In genomic region chr20:8798505-8798904, GRCh38 we compare ENCODE assay signal across 22 cellular contexts.
DNase-seq lines count a peak whose midpoint lies in the region; ATAC-seq, FAIRE-seq and TF ChIP-seq lines count a peak whose summit lies in the region.
"Had no signal": no experiment of that assay in that cellular context is flagged by ENCODE, and none has a peak within 500 bp of the region (broad histone marks: within the 10 kb centered on the region; RNA-seq: fewer than 3 reads in every experiment).

No MANE protein-coding gene starts in this region.

- no peak overlapping the region for H2AFZ ChIP-seq in HepG2 (ENCODE audit: low read length)
- H2AFZ ChIP-seq: hepatocyte had no signal

- H3K27ac ChIP-seq in HepG2 (ENCODE audit: extremely low read length, insufficient read depth, low read length) (no peak overlapping the region), right lobe of liver (no peak overlapping the region), liver (ENCODE audit: low read depth in 1 of 2, low read length in 2 of 2) (no peak overlapping the region), RWPE1 (no peak overlapping the region), kidney (ENCODE audit: low read depth in 2 of 2, low read length in 2 of 2) (no peak overlapping the region)
- H3K27ac ChIP-seq: hepatocyte had no signal

- H4K20me1 ChIP-seq in HepG2 (ENCODE audit: insufficient read depth, low read length): no peaks in the 10 kb centered on the region

- intact Hi-C loops in HepG2 (cut with micrococcal nuclease; ENCODE audit: unreplicated experiment) (no loop called here), right lobe of liver (cut with DNase I) (no loop called here), MCF 10A (cut with micrococcal nuclease) (no loop called here), kidney (cut with DNase I) (no loop called here)

- no peaks in the 10 kb centered on the region for H3K79me2 ChIP-seq in HepG2 (ENCODE audit: insufficient read depth, low read length)
- H3K79me2 ChIP-seq: hepatocyte had no signal

- no peaks in the 10 kb centered on the region for H3K36me3 Mint-ChIP-seq in MCF 10A (ENCODE audit: insufficient read depth, unreplicated experiment)
- H3K36me3 Mint-ChIP-seq: IgD-negative memory B cell had no signal

- H3K4me1 ChIP-seq in HepG2 (ENCODE audit: insufficient read depth, low read length): no peaks in the 10 kb centered on the region
- no peaks in the 10 kb centered on the region for H3K4me1 ChIP-seq in right lobe of liver
- H3K4me1 ChIP-seq in liver (ENCODE audit: control insufficient read depth in 4 of 4, insufficient read depth in 4 of 4, low read length in 3 of 4): no peaks in the 10 kb centered on the region
- no peaks in the 10 kb centered on the region for H3K4me1 ChIP-seq in kidney (ENCODE audit: control insufficient read depth in 1 of 2, insufficient read depth in 1 of 2, low read depth in 1 of 2, low read length in 2 of 2)

- H3K9me3 Mint-ChIP-seq in MCF 10A (ENCODE audit: unreplicated experiment): no peaks in the 10 kb centered on the region
- H3K9me3 Mint-ChIP-seq: central memory CD8-positive, alpha-beta T cell; nephron; T-helper 1 cell treated with Interleukin-12 subunit alpha and Interleukin-12 subunit beta and Interleukin-4 antibody, amounts not matched to agents 30 μg/mL and 1 μg/mL, for 36 hours had no signal

- in situ Hi-C loops in HepG2 (cut with HindIII; ENCODE audit: extremely low pct_ligation_motif_present, low pct_unique_long_range_greater_than_20kb): no loop called here

- POLR2A ChIA-PET in HepG2 (lab: Yijun Ruan, JAX): interaction anchor here (0.8 kb wide), 1 partner anchor 10 kb away, joined by 3 read pairs; no protein-coding TSS in a partner anchor
- POLR2A ChIA-PET in MCF 10A (lab: Yijun Ruan, JAX): no interaction called here
- POLR2A ChIA-PET in RWPE1 (lab: Yijun Ruan, JAX; ENCODE audit: low non-redundant PET): no interaction called here

- H3K4me3 ChIP-seq in HepG2 (replicated peaks in 1 of 3; ENCODE audit: insufficient read depth in 1 of 3, low read depth in 2 of 3, low read length in 3 of 3) (no peak overlapping the region), right lobe of liver (no peak overlapping the region), liver (ENCODE audit: low read depth in 1 of 3, low read length in 3 of 3) (no peak overlapping the region), kidney (ENCODE audit: low read length in 2 of 2) (no peak overlapping the region)
- H3K4me3 ChIP-seq: hepatocyte had no signal

- no peak overlapping the region for H3K4me3 Mint-ChIP-seq in MCF 10A (ENCODE audit: unreplicated experiment)
- H3K4me3 Mint-ChIP-seq: activated CD4-positive, alpha-beta T cell treated with anti-CD3 and anti-CD28 coated beads for 36 hours; central memory CD8-positive, alpha-beta T cell; IgD-negative memory B cell; nephron; stimulated activated naive CD8-positive, alpha-beta T cell treated with anti-CD3 and anti-CD28 coated beads, Interleukin-15, amount 100 ng/mL, for 72 hours; T-helper 1 cell treated with Interleukin-12 subunit alpha and Interleukin-12 subunit beta and Interleukin-4 antibody, amounts not matched to agents 30 μg/mL and 1 μg/mL, for 36 hours had no signal

- H3K36me3 ChIP-seq in HepG2 (replicated peaks in 1 of 2; ENCODE audit: control insufficient read depth in 1 of 2, insufficient read depth in 2 of 2, low read length in 2 of 2): peaks cover 0 to 4% of the 10 kb centered on the region in 2 experiments; a peak in 2 of 5 replicates
- H3K36me3 ChIP-seq in right lobe of liver: no peaks in the 10 kb centered on the region
- no peaks in the 10 kb centered on the region for H3K36me3 ChIP-seq in liver (ENCODE audit: control insufficient read depth in 4 of 4, insufficient read depth in 3 of 4, low read depth in 1 of 4, low read length in 3 of 4)
- no peaks in the 10 kb centered on the region for H3K36me3 ChIP-seq in kidney (ENCODE audit: control insufficient read depth in 1 of 2, insufficient read depth in 2 of 2, low read length in 2 of 2)

- peaks cover 39% of the 10 kb centered on the region for H3K27me3 Mint-ChIP-seq in MCF 10A (ENCODE audit: insufficient read depth, unreplicated experiment)
- H3K27me3 Mint-ChIP-seq: activated CD4-positive, alpha-beta T cell treated with anti-CD3 and anti-CD28 coated beads for 36 hours; central memory CD8-positive, alpha-beta T cell; IgD-negative memory B cell; stimulated activated naive CD8-positive, alpha-beta T cell treated with anti-CD3 and anti-CD28 coated beads, Interleukin-15, amount 100 ng/mL, for 72 hours had no signal

- H3K9ac ChIP-seq in HepG2 (ENCODE audit: insufficient read depth, low read depth, low read length) (no peak overlapping the region), liver (ENCODE audit: low read depth in 1 of 2, low read length in 2 of 2) (no peak overlapping the region), kidney (ENCODE audit: low read length in 2 of 2) (no peak overlapping the region)

- H3K4me1 Mint-ChIP-seq in MCF 10A (ENCODE audit: insufficient read depth, unreplicated experiment): no peaks in the 10 kb centered on the region
- H3K4me1 Mint-ChIP-seq: activated CD4-positive, alpha-beta T cell treated with anti-CD3 and anti-CD28 coated beads for 36 hours; central memory CD8-positive, alpha-beta T cell; nephron had no signal

- CTCF ChIA-PET in HepG2 (lab: Yijun Ruan, JAX; ENCODE audit: low intra/inter-chr PET ratio, low total read pairs): no interaction called here
- CTCF ChIA-PET in MCF 10A (lab: Yijun Ruan, JAX): interaction anchor here (0.7 to 2.1 kb wide), 8 partner anchors 10 to 651 kb away, joined by 3 to 11 read pairs (median 4); no protein-coding TSS in a partner anchor
- CTCF ChIA-PET in RWPE1 (lab: Yijun Ruan, JAX): interaction anchor here (0.6 to 0.7 kb wide), 2 partner anchors 22 to 451 kb away, joined by 3 read pairs; no protein-coding TSS in a partner anchor

- no peak overlapping the region for H3K27ac Mint-ChIP-seq in MCF 10A (ENCODE audit: low read depth, unreplicated experiment)
- H3K27ac Mint-ChIP-seq: activated CD4-positive, alpha-beta T cell treated with anti-CD3 and anti-CD28 coated beads for 36 hours; activated naive CD4-positive, alpha-beta T cell treated with anti-CD3 and anti-CD28 coated beads, Interleukin-2, amount 50 U/mL, for 72 hours; IgD-negative memory B cell; nephron; stimulated activated naive CD8-positive, alpha-beta T cell treated with anti-CD3 and anti-CD28 coated beads, Interleukin-15, amount 100 ng/mL, for 72 hours; T-helper 1 cell treated with Interleukin-12 subunit alpha and Interleukin-12 subunit beta and Interleukin-4 antibody, amounts not matched to agents 30 μg/mL and 1 μg/mL, for 36 hours had no signal

- TF ChIP-seq RAD21 in HepG2 (CRISPR knock-in tag; IDR thresholded peaks at IDR 0.05) (no peak), liver (IDR thresholded peaks at IDR 0.05) (no peak)

- FAIRE-seq in HepG2 (lab: Jason Lieb, UNC): no peak
- no peak for FAIRE-seq in kidney (lab: Jason Lieb, UNC)

- H3K4me2 ChIP-seq in HepG2 (ENCODE audit: low read depth, low read length): no peak overlapping the region
- H3K4me2 ChIP-seq: hepatocyte had no signal

- no peaks in the 10 kb centered on the region for H3K9me3 ChIP-seq in HepG2 (ENCODE audit: low read length)
- H3K9me3 ChIP-seq in right lobe of liver: no peaks in the 10 kb centered on the region
- no peaks in the 10 kb centered on the region for H3K9me3 ChIP-seq in liver (ENCODE audit: control insufficient read depth in 4 of 4, low read length in 3 of 4)
- H3K9me3 ChIP-seq in kidney (ENCODE audit: control insufficient read depth in 1 of 2, low read length in 2 of 2): no peaks in the 10 kb centered on the region

- BruUV-seq in HepG2 (replicated peaks; lab: Mats Ljungman, UMichigan) (no TSS peak), MCF 10A (replicated peaks; lab: Mats Ljungman, UMichigan) (no TSS peak)

- TF ChIP-seq CTCF in HepG2 (CRISPR knock-in tag; IDR thresholded peaks at IDR 0.05) (no peak), right lobe of liver (IDR thresholded peaks at IDR 0.05) (no peak), liver (IDR thresholded peaks at IDR 0.05; ENCODE audit: low read depth, low read length, missing input control) (no peak), MCF 10A (IDR thresholded peaks at IDR 0.05; ENCODE audit: unreplicated experiment) (no peak), RWPE1 (conservative IDR thresholded peaks at IDR 0.05; ENCODE audit: low read depth) (no peak), kidney (IDR thresholded peaks at IDR 0.05; ENCODE audit: borderline replicate concordance, extremely low read depth, insufficient read depth) (no peak)

- ATAC-seq in HepG2 (no peak), right lobe of liver (no peak), GM21528 (IDR thresholded peaks at IDR 0.05; ENCODE audit: low FRiP score, unreplicated experiment) (no peak)
- ATAC-seq: activated CD4-positive, alpha-beta T cell treated with anti-CD3 and anti-CD28 coated beads for 36 hours; activated naive CD4-positive, alpha-beta T cell treated with anti-CD3 and anti-CD28 coated beads, Interleukin-2, amount 50 U/mL, for 72 hours; left colon; stimulated activated naive CD8-positive, alpha-beta T cell treated with anti-CD3 and anti-CD28 coated beads, Interleukin-15, amount 100 ng/mL, for 72 hours had no signal

- no peak for TF ChIP-seq EP300 in HepG2 (IDR thresholded peaks at IDR 0.05; ENCODE audit: low read depth in 2 of 2, low read length in 2 of 2)
- TF ChIP-seq EP300 in HepG2 (CRISPR knock-in tag; IDR thresholded peaks at IDR 0.05; ENCODE audit: borderline replicate concordance): no peak

- DNase-seq in HepG2 (ENCODE audit: low spot score) (no peak), right lobe of liver (no peak), dermis blood vessel endothelial cell (peak; percentile 87), MCF 10A (ENCODE audit: unreplicated experiment) (no peak), RWPE1 (ENCODE audit: low spot score) (no peak), kidney (no peak)
- DNase-seq: activated CD4-positive, alpha-beta T cell treated with anti-CD3 and anti-CD28 coated beads for 36 hours; Calu3; GF-D8; left colon; NCI-H1417 treated with DMSO at 0.1 percent for 48 hours; NCI-H524 treated with DMSO at 0.1 percent for 48 hours; RPMI8226; stimulated activated naive CD8-positive, alpha-beta T cell treated with anti-CD3 and anti-CD28 coated beads, Interleukin-15, amount 100 ng/mL, for 72 hours had no signal

- H3K27me3 ChIP-seq in HepG2 (ENCODE audit: control insufficient read depth in 1 of 2, insufficient read depth in 2 of 2, low read length in 2 of 2) (no peaks in the 10 kb centered on the region), right lobe of liver (no peaks in the 10 kb centered on the region), liver (ENCODE audit: control insufficient read depth in 4 of 4, insufficient read depth in 4 of 4, low read length in 3 of 4) (no peaks in the 10 kb centered on the region)
- H3K27me3 ChIP-seq: hepatocyte had no signal

- no peak for TF ChIP-seq POLR2A in HepG2 (IDR thresholded peaks at IDR 0.05; ENCODE audit: insufficient read depth in 1 of 2, low read depth in 2 of 2, low read length in 2 of 2)
- no peak for TF ChIP-seq POLR2A in right lobe of liver (IDR thresholded peaks at IDR 0.05)

TF ChIP-seq in HepG2, 621 proteins besides CTCF, POLR2A, EP300 and RAD21 (continues in another document):
- TF ChIP-seq CEBPB (IDR thresholded peaks at IDR 0.05; ENCODE audit: borderline replicate concordance, low read depth, low read length): peak; percentile 64; the same call in 1 of the 2 replicates
